In genomic region chr22:43081968-43082367, GRCh38 we compare ENCODE assay signal across 22 cellular contexts. TPM values are rescaled to one million over a fixed set of nuclear protein-coding genes. Genes with fewer than 3 reads are reported as not detected.
A peak's percentile ranks its signal among the peaks of the same experiment; 100 is the strongest.
DNase-seq lines count a peak whose midpoint lies in the region; ATAC-seq, FAIRE-seq and TF ChIP-seq lines count a peak whose summit lies in the region.
"Had no signal": no experiment of that assay in that cellular context is flagged by ENCODE, and none has a peak within 500 bp of the region (broad histone marks: within the 10 kb centered on the region; RNA-seq: fewer than 3 reads in every experiment).

No MANE protein-coding gene starts in this region.

- H3K79me2 ChIP-seq in neural progenitor cell (ENCODE audit: low read depth), result no peaks in the 10 kb centered on the region

- no peaks in the 10 kb centered on the region for H3F3A ChIP-seq in neural progenitor cell (ENCODE audit: low read depth)

- H3K9me3 Mint-ChIP-seq in neural progenitor cell (no peaks in the 10 kb centered on the region), HFFc6 (no peaks in the 10 kb centered on the region)
- H3K9me3 Mint-ChIP-seq: IgD-negative memory B cell had no signal

- H4K20me1 ChIP-seq in neural progenitor cell (ENCODE audit: low read depth), result no peaks in the 10 kb centered on the region

- no peaks in the 10 kb centered on the region for H3K9me3 ChIP-seq in neural progenitor cell (ENCODE audit: low read depth)

- no peaks in the 10 kb centered on the region for H3K36me3 ChIP-seq in neural progenitor cell

- peaks cover 11% of the 10 kb centered on the region for H3K36me3 Mint-ChIP-seq in neural progenitor cell
- 0 out of 2 replicates have a peak, but pooled peaks cover 6% of the 10 kb centered on the region for H3K36me3 Mint-ChIP-seq in HFFc6 (ENCODE audit: low read depth)

- no peak for TF ChIP-seq CTCF in fibroblast of the aortic adventitia (IDR thresholded peaks at IDR 0.05; ENCODE audit: insufficient read depth, low read length)
- TF ChIP-seq CTCF in neural progenitor cell (IDR thresholded peaks at IDR 0.05), result no peak
- no peak for TF ChIP-seq CTCF in HFFc6 (IDR thresholded peaks at IDR 0.05)

- no peak overlapping the region for H3K27ac ChIP-seq in neural progenitor cell

- no peaks in the 10 kb centered on the region for H3K27me3 ChIP-seq in neural progenitor cell

- no peak overlapping the region for H3K4me3 ChIP-seq in fibroblast of the aortic adventitia (ENCODE audit: low read depth, low read length)
- no peak overlapping the region for H3K4me3 ChIP-seq in neural progenitor cell

- H3K27ac Mint-ChIP-seq in neural progenitor cell (no peak overlapping the region), HFFc6 (no peak overlapping the region)
- H3K27ac Mint-ChIP-seq: IgD-negative memory B cell had no signal

- H3K4me1 ChIP-seq in neural progenitor cell, result no peaks in the 10 kb centered on the region

- peaks cover 3% of the 10 kb centered on the region for H3K27me3 Mint-ChIP-seq in neural progenitor cell (ENCODE audit: insufficient read depth, low read depth)
- peaks cover 3% of the 10 kb centered on the region for H3K27me3 Mint-ChIP-seq in HFFc6 (ENCODE audit: insufficient read depth)
- H3K27me3 Mint-ChIP-seq: CD8-positive, alpha-beta memory T cell; IgD-negative memory B cell had no signal

- peaks cover 5% of the 10 kb centered on the region for H3K4me1 Mint-ChIP-seq in neural progenitor cell
- peaks cover 6% of the 10 kb centered on the region for H3K4me1 Mint-ChIP-seq in HFFc6 (ENCODE audit: low read depth)

- H3K4me3 Mint-ChIP-seq in neural progenitor cell (no peak overlapping the region), HFFc6 (no peak overlapping the region)
- H3K4me3 Mint-ChIP-seq: CD8-positive, alpha-beta memory T cell; IgD-negative memory B cell had no signal

- H3K9ac ChIP-seq in neural progenitor cell, result no peak overlapping the region

- peak; percentile 41 for ATAC-seq in esophagus mucosa
- ATAC-seq: Right ventricle myocardium inferior had no signal

- DNase-seq in Daoy (ENCODE audit: low read depth) (peak; percentile 30), HCEC 1CT (peak; percentile 49), fibroblast of the aortic adventitia (ENCODE audit: low read depth) (peak; percentile 44), GM19239 (ENCODE audit: insufficient read length, low spot score) (no peak), neural progenitor cell (ENCODE audit: low spot score) (no peak), HFFc6 (no peak)
- DNase-seq in activated CD8-positive, alpha-beta memory T cell treated with anti-CD3 and anti-CD28 coated beads, Interleukin-2, amount 50 U/mL, for 4 hours, result no peak
- DNase-seq: AML-193; C1 segment of cervical spinal cord; Calu3; CD8-positive, alpha-beta memory T cell; DMS153; NCI-H1694; NCI-H446 treated with DMSO at 0.1 percent for 48 hours; NCI-H526 treated with DMSO at 0.1 percent for 48 hours; OCI-M1 had no signal

- FAIRE-seq in GM19239 (lab: Jason Lieb, UNC), result no peak
- FAIRE-seq: H54, HTR-8/SVneo, RCC 7860 had no signal

- no peak overlapping the region for H3K4me2 ChIP-seq in neural progenitor cell

- no peak overlapping the region for H2AFZ ChIP-seq in neural progenitor cell (replicated peaks)

RNA-seq across cellular contexts. Expression of gene TTLL1, which starts 7.2 kb away (rescaled TPM):
- total RNA-seq in Daoy (2014; rRNA removed; shearing (Covaris generic)), result 9.6 and 15.1 TPM in 2 replicates
- total RNA-seq in esophagus mucosa (4.7 TPM), fibroblast of the aortic adventitia (ENCODE audit: low replicate concordance) (9.4 and 23.1 TPM in 2 replicates), neural progenitor cell (ENCODE audit: low replicate concordance) (9.4 and 16.0 TPM in 2 replicates)
- total RNA-seq in HFFc6 (2021; fragmentation: NEBNext Ultra II Directional; extraction: Animal tissue kit (Norgen Biotek cat#: 25700)), result 1 to 10 TPM; 5.7 to 7.7 (median 6.5) TPM

RNA-seq across cellular contexts. Expression of gene BIK, which starts 28.6 kb away (rescaled TPM):
- total RNA-seq in Daoy (2014; rRNA removed; shearing (Covaris generic)), result 11.5 and 14.4 TPM in 2 replicates
- 22.9 TPM for total RNA-seq in esophagus mucosa
- total RNA-seq in fibroblast of the aortic adventitia (ENCODE audit: low replicate concordance), result not detected in 2 replicates
- 1.6 and 2.2 TPM in 2 replicates for total RNA-seq in neural progenitor cell (ENCODE audit: low replicate concordance)
- under 1 TPM in 1 of 6 experiments, not detected in 5; 0.20 TPM for total RNA-seq in HFFc6 (2021; fragmentation: NEBNext Ultra II Directional; extraction: Animal tissue kit (Norgen Biotek cat#: 25700))

Comparison
In these comparisons a context has a peak if more than half of its experiments do, and no peak if none do; other contexts are left out.
1. DNase-seq: peak in Daoy (single experiment), HCEC 1CT (single experiment) and fibroblast of the aortic adventitia (single experiment); none in GM19239 (single experiment), neural progenitor cell (single experiment), HFFc6 (single experiment) and activated CD8-positive, alpha-beta memory T cell treated with anti-CD3 and anti-CD28 coated beads, Interleukin-2, amount 50 U/mL, for 4 hours (single experiment).